ENCODE assay signal across 15 cellular contexts in the genomic region with DNA sequence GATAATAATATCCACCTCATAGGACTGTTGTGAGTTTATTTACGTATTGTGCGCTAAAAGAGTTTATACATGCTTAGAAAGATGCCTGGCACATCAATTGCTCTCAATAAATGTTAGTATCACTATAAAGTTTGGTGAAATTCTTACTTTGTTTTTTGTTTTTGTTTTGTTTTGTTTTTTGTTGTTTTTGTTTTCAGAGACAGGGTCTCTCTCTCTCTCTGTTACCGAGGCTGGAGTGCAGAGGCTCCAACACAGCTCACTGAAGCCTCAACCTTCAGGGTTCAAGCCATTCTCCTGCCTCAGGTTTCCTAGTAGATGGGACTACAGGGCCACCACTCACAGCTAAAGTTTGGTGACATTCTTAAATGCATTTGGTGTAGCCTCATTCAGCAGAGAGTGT. TPM values are rescaled to one million over a fixed set of nuclear protein-coding genes. Genes with fewer than 3 reads are reported as not detected.
A peak's percentile ranks its signal among the peaks of the same experiment; 100 is the strongest.
DNase-seq lines count a peak whose midpoint lies in the region; ATAC-seq and TF ChIP-seq lines count a peak whose summit lies in the region.
"Had no signal": no experiment of that assay in that cellular context is flagged by ENCODE, and none has a peak within 500 bp of the region (broad histone marks: within the 10 kb centered on the region; RNA-seq: fewer than 3 reads in every experiment).

No MANE protein-coding gene starts in this region.

- TF ChIP-seq CTCF in KMS-11 (conservative IDR thresholded peaks at IDR 0.05; ENCODE audit: low read depth, low read length) (no peak), neural progenitor cell (IDR thresholded peaks at IDR 0.05) (no peak)

- H3F3A ChIP-seq in neural progenitor cell (ENCODE audit: low read depth): peaks cover 17% of the 10 kb centered on the region

- no peaks in the 10 kb centered on the region for H3K9me3 Mint-ChIP-seq in activated naive CD4-positive, alpha-beta T cell treated with anti-CD3 and anti-CD28 coated beads, Interleukin-2, amount 50 U/mL, for 24 hours
- peaks cover 1% of the 10 kb centered on the region for H3K9me3 Mint-ChIP-seq in activated naive CD8-positive, alpha-beta T cell treated with anti-CD3 and anti-CD28 coated beads, Interleukin-2, amount 10 ng/mL, durations not matched to agents 7 days and 5 days
- peaks cover 5% of the 10 kb centered on the region for H3K9me3 Mint-ChIP-seq in neural progenitor cell
- H3K9me3 Mint-ChIP-seq: central memory CD8-positive, alpha-beta T cell had no signal

- H2AFZ ChIP-seq in KMS-11 (ENCODE audit: low read depth): peak overlapping the region; percentile 75; the same call in 1 of the 2 replicates
- no peak overlapping the region for H2AFZ ChIP-seq in neural progenitor cell (replicated peaks)

- H3K4me1 ChIP-seq in KMS-11 (ENCODE audit: low read depth, poor library complexity, severe bottlenecking): peaks cover 59% of the 10 kb centered on the region
- H3K4me1 ChIP-seq in neural progenitor cell: peaks cover 8% of the 10 kb centered on the region

- peaks cover 2% of the 10 kb centered on the region for H3K36me3 Mint-ChIP-seq in activated naive CD4-positive, alpha-beta T cell treated with anti-CD3 and anti-CD28 coated beads, Interleukin-2, amount 50 U/mL, for 24 hours
- H3K36me3 Mint-ChIP-seq in activated naive CD8-positive, alpha-beta T cell treated with anti-CD3 and anti-CD28 coated beads, Interleukin-2, amount 10 ng/mL, durations not matched to agents 7 days and 5 days: peaks cover 3% of the 10 kb centered on the region
- peaks cover 2% of the 10 kb centered on the region for H3K36me3 Mint-ChIP-seq in neural progenitor cell

- H3K79me2 ChIP-seq in KMS-11 (ENCODE audit: insufficient read depth, low read depth) (no peaks in the 10 kb centered on the region), neural progenitor cell (ENCODE audit: low read depth) (no peaks in the 10 kb centered on the region)

- no peak for ATAC-seq in activated naive CD8-positive, alpha-beta T cell treated with anti-CD3 and anti-CD28 coated beads, Interleukin-2, amount 10 ng/mL, durations not matched to agents 7 days and 5 days (ENCODE audit: low read depth)
- ATAC-seq in HG03097 (IDR thresholded peaks at IDR 0.05; ENCODE audit: low FRiP score, unreplicated experiment): no peak
- ATAC-seq: left colon had no signal

- peak overlapping the region; percentile 85 for H3K4me3 Mint-ChIP-seq in activated naive CD4-positive, alpha-beta T cell treated with anti-CD3 and anti-CD28 coated beads, Interleukin-2, amount 50 U/mL, for 24 hours
- peak overlapping the region; percentile 86 for H3K4me3 Mint-ChIP-seq in activated naive CD8-positive, alpha-beta T cell treated with anti-CD3 and anti-CD28 coated beads, Interleukin-2, amount 10 ng/mL, durations not matched to agents 7 days and 5 days
- peak overlapping the region; percentile 88 for H3K4me3 Mint-ChIP-seq in neural progenitor cell
- H3K4me3 Mint-ChIP-seq: central memory CD8-positive, alpha-beta T cell had no signal

- H3K27ac Mint-ChIP-seq in activated naive CD4-positive, alpha-beta T cell treated with anti-CD3 and anti-CD28 coated beads, Interleukin-2, amount 50 U/mL, for 24 hours: no peak overlapping the region
- H3K27ac Mint-ChIP-seq in activated naive CD8-positive, alpha-beta T cell treated with anti-CD3 and anti-CD28 coated beads, Interleukin-2, amount 10 ng/mL, durations not matched to agents 7 days and 5 days: no peak overlapping the region
- no peak overlapping the region for H3K27ac Mint-ChIP-seq in neural progenitor cell

- no peaks in the 10 kb centered on the region for H3K9me3 ChIP-seq in neural progenitor cell (ENCODE audit: low read depth)

- peaks cover 13% of the 10 kb centered on the region for H3K27me3 Mint-ChIP-seq in activated naive CD4-positive, alpha-beta T cell treated with anti-CD3 and anti-CD28 coated beads, Interleukin-2, amount 50 U/mL, for 24 hours
- H3K27me3 Mint-ChIP-seq in activated naive CD8-positive, alpha-beta T cell treated with anti-CD3 and anti-CD28 coated beads, Interleukin-2, amount 10 ng/mL, durations not matched to agents 7 days and 5 days: peaks cover 27% of the 10 kb centered on the region
- peaks cover 31% of the 10 kb centered on the region for H3K27me3 Mint-ChIP-seq in neural progenitor cell (ENCODE audit: insufficient read depth, low read depth)

- H3K4me1 Mint-ChIP-seq in activated naive CD4-positive, alpha-beta T cell treated with anti-CD3 and anti-CD28 coated beads, Interleukin-2, amount 50 U/mL, for 24 hours: peaks cover 51% of the 10 kb centered on the region
- H3K4me1 Mint-ChIP-seq in activated naive CD8-positive, alpha-beta T cell treated with anti-CD3 and anti-CD28 coated beads, Interleukin-2, amount 10 ng/mL, durations not matched to agents 7 days and 5 days: peaks cover 50% of the 10 kb centered on the region
- H3K4me1 Mint-ChIP-seq in neural progenitor cell: peaks cover 31% of the 10 kb centered on the region

- no peak for DNase-seq in activated naive CD4-positive, alpha-beta T cell treated with anti-CD3 and anti-CD28 coated beads, Interleukin-2, amount 50 U/mL, for 16 hours
- DNase-seq in activated naive CD8-positive, alpha-beta T cell treated with anti-CD3 and anti-CD28 coated beads, Interleukin-2, amount 10 ng/mL, durations not matched to agents 7 days and 5 days: no peak
- no peak for DNase-seq in neural progenitor cell (ENCODE audit: low spot score)
- DNase-seq in COR-L47 (lab: John Stamatoyannopoulos, UW): no peak
- DNase-seq in dermis blood vessel endothelial cell: no peak
- DNase-seq: activated naive CD4-positive, alpha-beta T cell; AML-193; EL; head of caudate nucleus; left colon; SW 1271 had no signal

- H3K27me3 ChIP-seq in KMS-11 (ENCODE audit: insufficient read depth, low read depth): no peaks in the 10 kb centered on the region
- peaks cover 56% of the 10 kb centered on the region for H3K27me3 ChIP-seq in neural progenitor cell

- H4K20me1 ChIP-seq in KMS-11 (ENCODE audit: insufficient read depth): no peaks in the 10 kb centered on the region
- H4K20me1 ChIP-seq in neural progenitor cell (ENCODE audit: low read depth): peaks cover 4% of the 10 kb centered on the region

- H3K4me2 ChIP-seq in KMS-11 (peak overlapping the region; percentile 86), neural progenitor cell (peak overlapping the region; percentile 97)

- H3K9ac ChIP-seq in KMS-11: no peak overlapping the region; the same call in 1 of the 2 replicates
- no peak overlapping the region for H3K9ac ChIP-seq in neural progenitor cell

- POLR2A ChIA-PET in activated naive CD8-positive, alpha-beta T cell treated with anti-CD3 and anti-CD28 coated beads, Interleukin-2, amount 10 ng/mL, durations not matched to agents 7 days and 5 days (lab: Charles Lee): interaction anchor here (0.5 to 2.6 kb wide), 5 partner anchors 11 to 236 kb away, joined by 3 to 14 read pairs (median 5); a partner anchor contains a TSS

- H3K27ac ChIP-seq in KMS-11 (no peak overlapping the region), neural progenitor cell (no peak overlapping the region)

- H3K4me3 ChIP-seq in KMS-11 (IDR thresholded peaks at IDR 0.05; ENCODE audit: insufficient read depth, low read depth, low read length) (no peak overlapping the region), neural progenitor cell (peak overlapping the region; percentile 82)

- no peaks in the 10 kb centered on the region for H3K36me3 ChIP-seq in KMS-11 (ENCODE audit: insufficient read depth)
- no peaks in the 10 kb centered on the region for H3K36me3 ChIP-seq in neural progenitor cell

RNA-seq across cellular contexts. Expression of a gene that starts 32.2 kb away (rescaled TPM):
- total RNA-seq in activated naive CD8-positive, alpha-beta T cell treated with anti-CD3 and anti-CD28 coated beads, Interleukin-2, amount 10 ng/mL, durations not matched to agents 7 days and 5 days: 100 to 1,000 TPM; 102 to 122 TPM
- total RNA-seq in neural progenitor cell (ENCODE audit: low replicate concordance) (3.2 and 5.9 TPM in 2 replicates), dermis blood vessel endothelial cell (28.8 and 44.4 TPM in 2 replicates)

RNA-seq across cellular contexts. Expression of a gene that starts 50.1 kb away (rescaled TPM):
- 10 to 100 TPM; 20.5 to 27.9 TPM for total RNA-seq in activated naive CD8-positive, alpha-beta T cell treated with anti-CD3 and anti-CD28 coated beads, Interleukin-2, amount 10 ng/mL, durations not matched to agents 7 days and 5 days
- 28.2 and 30.9 TPM in 2 replicates for total RNA-seq in neural progenitor cell (ENCODE audit: low replicate concordance)
- total RNA-seq in dermis blood vessel endothelial cell: 13.8 and 15.0 TPM in 2 replicates
